In genomic region chr5:172169216-172169615, GRCh38 we compare ENCODE assay signal across 24 cellular contexts. TPM values are rescaled to one million over a fixed set of nuclear protein-coding genes. Genes with fewer than 3 reads are reported as not detected.
DNase-seq lines count a peak whose midpoint lies in the region; ATAC-seq and TF ChIP-seq lines count a peak whose summit lies in the region.
"Had no signal": no experiment of that assay in that cellular context is flagged by ENCODE, and none has a peak within 500 bp of the region (broad histone marks: within the 10 kb centered on the region; RNA-seq: fewer than 3 reads in every experiment).

No MANE protein-coding gene starts in this region.

- CTCF ChIA-PET in HEK293 (lab: Yijun Ruan, JAX) = interaction anchor here (0.6 kb wide), 1 partner anchor 195 kb away, joined by 3 read pairs; no protein-coding TSS in a partner anchor

- H3K36me3 ChIP-seq in HEK293 (ENCODE audit: control insufficient read depth in 2 of 2, insufficient read depth in 1 of 2, low read length in 2 of 2) (no peaks in the 10 kb centered on the region), psoas muscle (ENCODE audit: insufficient read depth in 1 of 2, low read depth in 1 of 2) (no peaks in the 10 kb centered on the region)
- H3K36me3 ChIP-seq: colonic mucosa, gastrocnemius medialis, right atrium auricular region, transverse colon had no signal

- no peaks in the 10 kb centered on the region for H3K27me3 ChIP-seq in psoas muscle (ENCODE audit: insufficient read depth in 3 of 3, low read length in 2 of 3)
- H3K27me3 ChIP-seq: colonic mucosa, gastrocnemius medialis, right atrium auricular region, transverse colon had no signal

- peaks cover 91% of the 10 kb centered on the region for H3K4me1 Mint-ChIP-seq in activated T-cell treated with anti-CD3 and anti-CD28 coated beads, Interleukin-2, amount 50 U/mL, for 24 hours (ENCODE audit: low read depth)
- H3K4me1 Mint-ChIP-seq in central memory CD8-positive, alpha-beta T cell = peaks cover 85% of the 10 kb centered on the region

- intact Hi-C loops in psoas muscle (cut with DNase I) = no loop called here

- no peaks in the 10 kb centered on the region for H3K27me3 Mint-ChIP-seq in activated T-cell treated with anti-CD3 and anti-CD28 coated beads, Interleukin-2, amount 50 U/mL, for 24 hours
- no peaks in the 10 kb centered on the region for H3K27me3 Mint-ChIP-seq in central memory CD8-positive, alpha-beta T cell

- H3K9me3 Mint-ChIP-seq in activated T-cell treated with anti-CD3 and anti-CD28 coated beads, Interleukin-2, amount 50 U/mL, for 24 hours = no peaks in the 10 kb centered on the region
- H3K9me3 Mint-ChIP-seq in central memory CD8-positive, alpha-beta T cell = no peaks in the 10 kb centered on the region

- H3K36me3 Mint-ChIP-seq in activated T-cell treated with anti-CD3 and anti-CD28 coated beads, Interleukin-2, amount 50 U/mL, for 24 hours (ENCODE audit: low read depth) = peaks cover 64% of the 10 kb centered on the region
- peaks cover 45% of the 10 kb centered on the region for H3K36me3 Mint-ChIP-seq in central memory CD8-positive, alpha-beta T cell (ENCODE audit: insufficient read depth)

- H3K9me3 ChIP-seq in HEK293 (ENCODE audit: control insufficient read depth, insufficient read depth, low read depth, low read length) (no peaks in the 10 kb centered on the region), psoas muscle (no peaks in the 10 kb centered on the region)
- H3K9me3 ChIP-seq: colonic mucosa, gastrocnemius medialis, right atrium auricular region, transverse colon had no signal

- no peak overlapping the region for H3K27ac ChIP-seq in HEK293 (ENCODE audit: extremely low read depth, low read depth, low read length)
- H3K27ac ChIP-seq in psoas muscle = peak overlapping the region; percentile 79
- H3K27ac ChIP-seq: colonic mucosa, transverse colon had no signal

- peak overlapping the region; percentile 90 for H3K27ac Mint-ChIP-seq in activated T-cell treated with anti-CD3 and anti-CD28 coated beads, Interleukin-2, amount 50 U/mL, for 24 hours
- H3K27ac Mint-ChIP-seq in central memory CD8-positive, alpha-beta T cell (ENCODE audit: low read depth) = peak overlapping the region; percentile 82

- H3K4me3 ChIP-seq in HEK293 (ENCODE audit: low read depth, low read length) = no peak overlapping the region
- H3K4me3 ChIP-seq in psoas muscle = no peak overlapping the region
- H3K4me3 ChIP-seq: colonic mucosa, gastrocnemius medialis, right atrium auricular region, transverse colon had no signal

- no peak overlapping the region for H3K4me3 Mint-ChIP-seq in activated T-cell treated with anti-CD3 and anti-CD28 coated beads, Interleukin-2, amount 50 U/mL, for 24 hours
- peak overlapping the region; percentile 48 for H3K4me3 Mint-ChIP-seq in central memory CD8-positive, alpha-beta T cell

- POLR2A ChIA-PET in HEK293 (lab: Yijun Ruan, JAX) = no interaction called here

- DNase-seq in activated T-cell treated with anti-CD3 and anti-CD28 coated beads, Interleukin-2, amount 50 U/mL, for 24 hours = no peak
- DNase-seq in activated T-cell treated with anti-CD3 and anti-CD28 coated beads for 4 hours (no peak), psoas muscle (no peak), H4 (ENCODE audit: low spot score) (no peak), hippocampal formation (lab: John Stamatoyannopoulos, UW) (no peak), LoVo (ENCODE audit: low spot score) (no peak)
- no peak for DNase-seq in central memory CD8-positive, alpha-beta T cell (ENCODE audit: low spot score in 2 of 2)
- DNase-seq: activated CD8-positive, alpha-beta memory T cell treated with anti-CD3 and anti-CD28 coated beads for 24 hours; activated effector memory CD4-positive, alpha-beta T cell treated with anti-CD3 and anti-CD28 coated beads, Interleukin-2, amount 50 U/mL, for 16 hours; colonic mucosa; gastrocnemius medialis; GOT3; left colon; midbrain; NCI-H2029 treated with DMSO at 0.1 percent for 48 hours; NCI-H510A treated with DMSO at 0.1 percent for 48 hours; nucleus accumbens; RPMI8226; stimulated activated CD4-positive, alpha-beta T cell treated with anti-CD3 and anti-CD28 coated beads, Interleukin-15, amount 100 ng/mL, for 24 hours; stimulated activated naive CD4-positive, alpha-beta T cell; transverse colon had no signal

- ATAC-seq in central memory CD8-positive, alpha-beta T cell (replicated peaks; ENCODE audit: extremely low read depth, poor library complexity, severe bottlenecking) = no peak
- no peak for ATAC-seq in psoas muscle
- ATAC-seq: gastrocnemius medialis, left colon had no signal

- H3K4me1 ChIP-seq in HEK293 (ENCODE audit: control insufficient read depth, insufficient read depth, low read length) = no peaks in the 10 kb centered on the region; the same call in 1 of the 2 replicates
- peaks cover 35% of the 10 kb centered on the region for H3K4me1 ChIP-seq in psoas muscle
- H3K4me1 ChIP-seq: colonic mucosa had no signal

- TF ChIP-seq CTCF in HEK293 (tag by site-specific recombination; IDR thresholded peaks at IDR 0.05) (no peak), psoas muscle (IDR thresholded peaks at IDR 0.05) (no peak)

- WGBS in psoas muscle, 3 donors = 93 to 98% (median 98%) methylated on average over 2 of the region's 2 CpGs

TF ChIP-seq in HEK293, 187 proteins besides CTCF, POLR2A, EP300 and RAD21:
- TF ChIP-seq ZFHX2 (tag by site-specific recombination; conservative IDR thresholded peaks at IDR 0.05) = peak; percentile 99
- no peak for TF ChIP-seq ZBTB21 (tag by site-specific recombination; IDR thresholded peaks at IDR 0.05)
- peak; percentile 22; the same call in 1 of the 2 replicates for TF ChIP-seq ZNF366 (tag by site-specific recombination; conservative IDR thresholded peaks at IDR 0.05)
- TF ChIP-seq EGR2 (tag by site-specific recombination; IDR thresholded peaks at IDR 0.05; ENCODE audit: low read depth) = peak; percentile 100

RNA-seq across cellular contexts. Expression of gene STK10, which starts 18.8 kb away (rescaled TPM):
- 1 to 10 TPM; 6.1 to 8.6 (median 6.6) TPM for total RNA-seq in psoas muscle
- 1 to 10 TPM; 1.9 to 6.4 (median 3.7) TPM for polyA plus RNA-seq in psoas muscle
- 8.0 and 10.3 TPM in 2 replicates for total RNA-seq in H4 (2014; rRNA removed; shearing (Covaris generic))

RNA-seq across cellular contexts. Expression of gene EFCAB9, which starts 24.8 kb away (rescaled TPM):
- total RNA-seq in psoas muscle = not detected
- polyA plus RNA-seq in psoas muscle = under 1 TPM in 1 of 3 donors, not detected in 2; 0.08 TPM
- total RNA-seq in H4 (2014; rRNA removed; shearing (Covaris generic)) = not detected in 2 replicates
- total RNA-seq: colonic mucosa, epithelial cell of proximal tubule, gastrocnemius medialis, left colon, right atrium auricular region, transverse colon had no signal
